Comparison of ENCODE assay signal across 11 cellular contexts in genomic region chr7:26348234-26348851, GRCh38. TPM values are rescaled to one million over a fixed set of nuclear protein-coding genes. Genes with fewer than 3 reads are reported as not detected.
DNase-seq lines count a peak whose midpoint lies in the region; ATAC-seq and TF ChIP-seq lines count a peak whose summit lies in the region.
"Had no signal": no experiment of that assay in that cellular context is flagged by ENCODE, and none has a peak within 500 bp of the region (broad histone marks: within the 10 kb centered on the region; RNA-seq: fewer than 3 reads in every experiment).

No MANE protein-coding gene starts in this region.

- no peaks in the 10 kb centered on the region for H3K9me3 ChIP-seq in colonic mucosa
- no peaks in the 10 kb centered on the region for H3K9me3 ChIP-seq in gastroesophageal sphincter
- H3K9me3 ChIP-seq in testis, result no peaks in the 10 kb centered on the region
- H3K9me3 ChIP-seq: esophagus muscularis mucosa had no signal

- TF ChIP-seq POLR2A in gastroesophageal sphincter (IDR thresholded peaks at IDR 0.05) (no peak), testis (IDR thresholded peaks at IDR 0.05) (no peak)

- H3K27ac ChIP-seq in colonic mucosa (peak overlapping the region; percentile 47), gastroesophageal sphincter (no peak overlapping the region), testis (no peak overlapping the region)
- H3K27ac ChIP-seq: esophagus muscularis mucosa had no signal

- WGBS in gastroesophageal sphincter (ENCODE audit: low coverage in 1 of 2), 2 donors, result 80 to 82% methylated on average over 5 to 8 of the region's 10 CpGs
- WGBS in testis, 2 donors, result 78 to 82% methylated on average over 10 of the region's 10 CpGs

- intact Hi-C loops in colonic mucosa (cut with DNase I), result no loop called here
- intact Hi-C loops in testis (cut with DNase I; ENCODE audit: low total_unique reads), result no loop called here

- ATAC-seq in GM19438 (IDR thresholded peaks at IDR 0.05; ENCODE audit: low read depth, unreplicated experiment) (peak; percentile 80), HG03108 (IDR thresholded peaks at IDR 0.05; ENCODE audit: unreplicated experiment) (peak; percentile 87), gastroesophageal sphincter (no peak)

- no peak overlapping the region for H3K9ac ChIP-seq in colonic mucosa (ENCODE audit: low read depth in 2 of 2, low read length in 2 of 2)

- TF ChIP-seq CTCF in colonic mucosa (IDR thresholded peaks at IDR 0.05) (no peak), gastroesophageal sphincter (IDR thresholded peaks at IDR 0.05) (no peak), testis (IDR thresholded peaks at IDR 0.05) (no peak)

- DNase-seq in CD1c-positive myeloid dendritic cell (ENCODE audit: extremely low spot score), result peak; percentile 21
- DNase-seq in colonic mucosa, result peak; percentile 61
- DNase-seq in SKM-1 treated with dmso at 0.1 percent for 144 hours (lab: John Stamatoyannopoulos, UW; ENCODE audit: unreplicated experiment), result no peak
- no peak for DNase-seq in testis
- no peak for DNase-seq in anterior cingulate cortex (lab: John Stamatoyannopoulos, UW)
- DNase-seq: islet precursor cell, SW 1271 had no signal

- H3K4me3 ChIP-seq in colonic mucosa (no peak overlapping the region), gastroesophageal sphincter (no peak overlapping the region), testis (no peak overlapping the region)
- H3K4me3 ChIP-seq: esophagus muscularis mucosa had no signal

- H3K4me1 ChIP-seq in colonic mucosa (no peaks in the 10 kb centered on the region), gastroesophageal sphincter (no peaks in the 10 kb centered on the region), testis (no peaks in the 10 kb centered on the region)
- H3K4me1 ChIP-seq: esophagus muscularis mucosa had no signal

- H3K27me3 ChIP-seq in colonic mucosa (no peaks in the 10 kb centered on the region), gastroesophageal sphincter (peaks cover 40% of the 10 kb centered on the region), testis (no peaks in the 10 kb centered on the region)

- H3K36me3 ChIP-seq in colonic mucosa (no peaks in the 10 kb centered on the region), gastroesophageal sphincter (no peaks in the 10 kb centered on the region), testis (ENCODE audit: low read depth, missing control alignments) (no peaks in the 10 kb centered on the region)
- H3K36me3 ChIP-seq: esophagus muscularis mucosa had no signal

- no peak for TF ChIP-seq EP300 in gastroesophageal sphincter (IDR thresholded peaks at IDR 0.05)

RNA-seq across cellular contexts. Expression of gene SNX10, which starts 56.7 kb away (rescaled TPM):
- total RNA-seq in colonic mucosa (1 to 10 TPM; 3.1 to 4.9 TPM), gastroesophageal sphincter (1 to 10 TPM; 1.9 to 6.9 (median 4.0) TPM), testis (1 to 10 TPM; 4.4 to 5.6 TPM)
- polyA plus RNA-seq in testis (ENCODE audit: insufficient read depth, low read depth, low replicate concordance), result 6.3 TPM

Comparison
In these comparisons a context has a peak if more than half of its experiments do, and no peak if none do; other contexts are left out.
1. DNase-seq: peak in CD1c-positive myeloid dendritic cell (single experiment) and colonic mucosa (single experiment); none in SKM-1 treated with dmso at 0.1 percent for 144 hours (single experiment), testis (single experiment) and anterior cingulate cortex (0 of 58).